ENCODE assay signal across 22 cellular contexts in the genomic region with DNA sequence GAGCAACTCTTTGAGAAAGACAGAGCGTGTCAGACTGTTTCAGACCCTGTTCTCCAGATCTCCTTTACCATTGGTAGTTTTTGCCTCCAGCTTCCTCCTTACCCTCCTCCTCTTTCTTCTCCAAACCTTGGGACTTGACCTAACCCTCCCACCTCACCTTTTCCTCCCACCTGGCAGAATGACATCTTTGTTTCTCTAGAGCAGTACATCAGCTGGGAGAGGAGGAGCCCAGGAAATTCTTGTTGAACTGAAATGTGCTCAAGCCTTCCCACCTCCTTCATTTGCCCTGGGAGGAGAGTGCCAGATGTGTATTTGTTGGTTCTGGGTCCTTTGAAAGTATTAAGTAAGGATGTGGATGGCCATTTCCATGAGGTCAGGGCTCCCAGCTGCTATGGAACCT.
"Had no signal": no experiment of that assay in that cellular context is flagged by ENCODE, and none has a peak within 500 bp of the region (broad histone marks: within the 10 kb centered on the region; RNA-seq: fewer than 3 reads in every experiment).

No MANE protein-coding gene starts in this region.

- ATAC-seq: effector memory CD8-positive, alpha-beta T cell; left lobe of liver; pancreas; right lobe of liver had no signal

- H3K4me1 ChIP-seq: esophagus squamous epithelium, pancreas, right lobe of liver, stomach, tibial artery had no signal

- DNase-seq: cortex of kidney; effector memory CD8-positive, alpha-beta T cell; erythroblast; esophagus squamous epithelium; foreskin melanocyte; glutamatergic neuron; hypothalamus; natural killer cell; pancreas; right lobe of liver; small intestine; stimulated activated CD4-positive, alpha-beta T cell treated with anti-CD3 and anti-CD28 coated beads, Interleukin-12 subunit alpha, Interleukin-12 subunit beta, amount 100 ng/mL, for 4 hours; stimulated activated CD4-positive, alpha-beta T cell treated with anti-CD3 and anti-CD28 coated beads, Interleukin-1b, Interleukin-23, amount 100 ng/mL, for 48 hours; stimulated activated CD4-positive, alpha-beta T cell treated with anti-CD3 and anti-CD28 coated beads, Interleukin-4, amount 100 ng/mL, for 1 hour; stimulated activated CD8-positive, alpha-beta memory T cell treated with anti-CD3 and anti-CD28 coated beads, Interleukin-4, amount 100 ng/mL, for 48 hours; stimulated activated naive CD4-positive, alpha-beta T cell treated with Interleukin-2 at 50 U/mL for 16 hours; stomach; tibial artery had no signal

- H3K4me1 Mint-ChIP-seq: memory B cell had no signal

- H3K27ac ChIP-seq: esophagus squamous epithelium, pancreas, right lobe of liver, stomach, tibial artery had no signal

- H3K4me3 ChIP-seq: esophagus squamous epithelium, lung, pancreas, right lobe of liver, stomach, tibial artery had no signal

- H3K27me3 ChIP-seq: esophagus squamous epithelium, pancreas, right lobe of liver, stomach, tibial artery had no signal

- H3K27ac Mint-ChIP-seq: memory B cell, type B pancreatic cell had no signal

- H3K9me3 Mint-ChIP-seq: effector memory CD8-positive, alpha-beta T cell; memory B cell; natural killer cell; type B pancreatic cell had no signal

- H3K36me3 Mint-ChIP-seq: memory B cell, natural killer cell, type B pancreatic cell had no signal

- H3K27me3 Mint-ChIP-seq: effector memory CD8-positive, alpha-beta T cell; type B pancreatic cell had no signal

- H3K36me3 ChIP-seq: esophagus squamous epithelium, pancreas, right lobe of liver, stomach, tibial artery had no signal

- H3K9me3 ChIP-seq: esophagus squamous epithelium, pancreas, right lobe of liver, stomach, tibial artery had no signal

- H3K4me3 Mint-ChIP-seq: effector memory CD8-positive, alpha-beta T cell; memory B cell; natural killer cell; type B pancreatic cell had no signal
